14 cellular contexts compared by ENCODE assay signal in genomic region chr1:53340660-53341520, GRCh38. TPM values are rescaled to one million over a fixed set of nuclear protein-coding genes. Genes with fewer than 3 reads are reported as not detected.
A peak's percentile ranks its signal among the peaks of the same experiment; 100 is the strongest.
DNase-seq lines count a peak whose midpoint lies in the region; ATAC-seq and TF ChIP-seq lines count a peak whose summit lies in the region.
"Had no signal": no experiment of that assay in that cellular context is flagged by ENCODE, and none has a peak within 500 bp of the region (broad histone marks: within the 10 kb centered on the region; RNA-seq: fewer than 3 reads in every experiment).

No MANE protein-coding gene starts in this region.

- BruUV-seq in Caco-2 (replicated peaks; lab: Mats Ljungman, UMichigan) = no TSS peak

- H3K27me3 ChIP-seq in Caco-2 (replicated peaks; ENCODE audit: control insufficient read depth, insufficient read depth, low read length) = no peaks in the 10 kb centered on the region

- TF ChIP-seq CTCF in Caco-2 (IDR thresholded peaks at IDR 0.05; ENCODE audit: insufficient read depth in 1 of 2, low read depth in 1 of 2, low read length in 1 of 2, severe bottlenecking in 1 of 2, unreplicated experiment in 1 of 2) (no peak), chondrocyte (IDR thresholded peaks at IDR 0.05) (no peak)

- DNase-seq in Caco-2 = no peak
- peak; percentile 66 for DNase-seq in activated CD4-positive, alpha-beta memory T cell treated with anti-CD3 and anti-CD28 coated beads for 36 hours
- DNase-seq in chondrocyte (ENCODE audit: low spot score) = peak; percentile 34
- DNase-seq in stimulated activated CD4-positive, alpha-beta T cell treated with anti-CD3 and anti-CD28 coated beads, Interleukin-2, amount 100 ng/mL, for 4 hours (ENCODE audit: low read depth) = peak; percentile 29
- DNase-seq in cerebellar nuclear complex (lab: John Stamatoyannopoulos, UW) = no peak
- DNase-seq in dermis blood vessel endothelial cell = no peak
- no peak for DNase-seq in NCI-H187 (lab: John Stamatoyannopoulos, UW)
- DNase-seq: cortex of kidney, GM23248, KG1, NCI-H1105 treated with DMSO at 0.1 percent for 48 hours, NCI-H226, T-helper 9 cell had no signal

- no peak overlapping the region for H3K4me3 Mint-ChIP-seq in Caco-2 (ENCODE audit: unreplicated experiment)
- H3K4me3 Mint-ChIP-seq in activated CD4-positive, alpha-beta memory T cell treated with anti-CD3 and anti-CD28 coated beads for 36 hours = no peak overlapping the region
- no peak overlapping the region for H3K4me3 Mint-ChIP-seq in chondrocyte (ENCODE audit: unreplicated experiment)

- no peaks in the 10 kb centered on the region for H3K36me3 ChIP-seq in Caco-2 (ENCODE audit: control insufficient read depth, insufficient read depth, low read length)

- no peaks in the 10 kb centered on the region for H3K9me3 ChIP-seq in Caco-2

- CTCF ChIA-PET in Caco-2 (lab: Charles Lee) = no interaction called here
- CTCF ChIA-PET in activated CD4-positive, alpha-beta memory T cell treated with anti-CD3 and anti-CD28 coated beads for 36 hours (lab: Charles Lee) = no interaction called here

- H3K27me3 Mint-ChIP-seq in Caco-2 (ENCODE audit: insufficient read depth, unreplicated experiment) = no peaks in the 10 kb centered on the region
- H3K27me3 Mint-ChIP-seq in activated CD4-positive, alpha-beta memory T cell treated with anti-CD3 and anti-CD28 coated beads for 36 hours = no peaks in the 10 kb centered on the region
- H3K27me3 Mint-ChIP-seq in chondrocyte (ENCODE audit: low read depth) = peaks cover 3% of the 10 kb centered on the region

- H3K4me1 Mint-ChIP-seq in Caco-2 (ENCODE audit: low read depth, unreplicated experiment) = peaks cover 22% of the 10 kb centered on the region
- H3K4me1 Mint-ChIP-seq in activated CD4-positive, alpha-beta memory T cell treated with anti-CD3 and anti-CD28 coated beads for 36 hours (ENCODE audit: low read depth) = peaks cover 9% of the 10 kb centered on the region
- peaks cover 6% of the 10 kb centered on the region for H3K4me1 Mint-ChIP-seq in chondrocyte (ENCODE audit: low read depth)

- H3K36me3 Mint-ChIP-seq in Caco-2 (ENCODE audit: insufficient read depth, unreplicated experiment) (no peaks in the 10 kb centered on the region), chondrocyte (ENCODE audit: low read depth) (no peaks in the 10 kb centered on the region)
- peaks cover 10% of the 10 kb centered on the region for H3K36me3 Mint-ChIP-seq in activated CD4-positive, alpha-beta memory T cell treated with anti-CD3 and anti-CD28 coated beads for 36 hours

- peak overlapping the region; percentile 6 for H3K27ac Mint-ChIP-seq in Caco-2 (ENCODE audit: unreplicated experiment)
- no peak overlapping the region for H3K27ac Mint-ChIP-seq in activated CD4-positive, alpha-beta memory T cell treated with anti-CD3 and anti-CD28 coated beads for 36 hours
- H3K27ac Mint-ChIP-seq in chondrocyte (ENCODE audit: unreplicated experiment) = no peak overlapping the region

- no peak for ATAC-seq in HG03439 (IDR thresholded peaks at IDR 0.05; ENCODE audit: unreplicated experiment)

- H3K4me1 ChIP-seq in Caco-2 = peaks cover 17% of the 10 kb centered on the region

- H3K9me3 Mint-ChIP-seq in Caco-2 (ENCODE audit: unreplicated experiment) (no peaks in the 10 kb centered on the region), chondrocyte (ENCODE audit: low read depth) (no peaks in the 10 kb centered on the region)
- peaks cover 12% of the 10 kb centered on the region for H3K9me3 Mint-ChIP-seq in activated CD4-positive, alpha-beta memory T cell treated with anti-CD3 and anti-CD28 coated beads for 36 hours

- H3K4me3 ChIP-seq in Caco-2 (ENCODE audit: low read depth, low read length) = no peak overlapping the region
- H3K4me3 ChIP-seq: GM23248 had no signal

- POLR2A ChIA-PET in Caco-2 (lab: Charles Lee) = no interaction called here
- POLR2A ChIA-PET in activated CD4-positive, alpha-beta memory T cell treated with anti-CD3 and anti-CD28 coated beads for 36 hours (lab: Charles Lee) = interaction anchor here (1.0 kb wide), 1 partner anchor 14 kb away, joined by 3 read pairs; no protein-coding TSS in a partner anchor

- intact Hi-C loops in Caco-2 (cut with micrococcal nuclease; ENCODE audit: unreplicated experiment) = loop anchor here (5.0 kb wide), 1 partner anchor 36 kb away; no protein-coding TSS in a partner anchor
- intact Hi-C loops in activated CD4-positive, alpha-beta memory T cell treated with anti-CD3 and anti-CD28 coated beads for 36 hours (cut with micrococcal nuclease) = no loop called here

RNA-seq across cellular contexts. Expression of gene LRP8, which starts 13.0 kb away (rescaled TPM):
- total RNA-seq in Caco-2 (2022) (10.8 and 11.8 TPM in 2 replicates), chondrocyte (7.1 to 14.5 TPM (median 8.3 TPM) in 3 replicates), dermis blood vessel endothelial cell (17.2 and 51.9 TPM in 2 replicates)
- total RNA-seq in activated CD4-positive, alpha-beta memory T cell treated with anti-CD3 and anti-CD28 coated beads for 36 hours = 10 to 100 TPM; 38.6 to 38.8 TPM

Comparison
In these comparisons a context has a peak if more than half of its experiments do, and no peak if none do; other contexts are left out.
1. DNase-seq: peak in activated CD4-positive, alpha-beta memory T cell treated with anti-CD3 and anti-CD28 coated beads for 36 hours (single experiment), chondrocyte (single experiment) and stimulated activated CD4-positive, alpha-beta T cell treated with anti-CD3 and anti-CD28 coated beads, Interleukin-2, amount 100 ng/mL, for 4 hours (single experiment); none in Caco-2 (0 of 2), cerebellar nuclear complex (0 of 2), dermis blood vessel endothelial cell (single experiment) and NCI-H187 (0 of 2).